ENCODE assay signal across 10 cellular contexts in genomic region chr2:46803911-46804670, GRCh38.
A peak's percentile ranks its signal among the peaks of the same experiment; 100 is the strongest.
DNase-seq lines count a peak whose midpoint lies in the region; ATAC-seq, FAIRE-seq and TF ChIP-seq lines count a peak whose summit lies in the region.
"Had no signal": no experiment of that assay in that cellular context is flagged by ENCODE, and none has a peak within 500 bp of the region (broad histone marks: within the 10 kb centered on the region; RNA-seq: fewer than 3 reads in every experiment).

No MANE protein-coding gene starts in this region.

- H3K36me3 Mint-ChIP-seq in activated CD8-positive, alpha-beta T cell treated with anti-CD3 and anti-CD28 coated beads, Interleukin-2, amount 10 ng/mL, durations not matched to agents 7 days and 5 days (ENCODE audit: low read depth): no peaks in the 10 kb centered on the region
- H3K36me3 Mint-ChIP-seq in activated CD8-positive, alpha-beta T cell treated with anti-CD3 and anti-CD28 coated beads for 36 hours (ENCODE audit: low read depth): no peaks in the 10 kb centered on the region
- H3K36me3 Mint-ChIP-seq in astrocyte (ENCODE audit: low read depth, unreplicated experiment): peaks cover 3% of the 10 kb centered on the region

- H3K27me3 Mint-ChIP-seq in activated CD8-positive, alpha-beta T cell treated with anti-CD3 and anti-CD28 coated beads, Interleukin-2, amount 10 ng/mL, durations not matched to agents 7 days and 5 days (ENCODE audit: low read depth): peaks cover 10% of the 10 kb centered on the region
- peaks cover 2% of the 10 kb centered on the region for H3K27me3 Mint-ChIP-seq in activated CD8-positive, alpha-beta T cell treated with anti-CD3 and anti-CD28 coated beads for 36 hours
- peaks cover 21% of the 10 kb centered on the region for H3K27me3 Mint-ChIP-seq in astrocyte (ENCODE audit: low read depth, unreplicated experiment)

- H3K36me3 ChIP-seq in astrocyte (ENCODE audit: insufficient read depth, low read length): no peaks in the 10 kb centered on the region
- no peaks in the 10 kb centered on the region for H3K36me3 ChIP-seq in keratinocyte (ENCODE audit: control insufficient read depth in 2 of 2, extremely low read depth in 1 of 2, insufficient read depth in 2 of 2, low read length in 2 of 2)
- H3K36me3 ChIP-seq in thoracic aorta: no peaks in the 10 kb centered on the region

- H3K4me1 ChIP-seq in astrocyte (ENCODE audit: insufficient read depth, low read length) (peaks cover 48% of the 10 kb centered on the region), keratinocyte (ENCODE audit: control insufficient read depth, extremely low read depth, insufficient read depth, low read length) (peaks cover 40% of the 10 kb centered on the region), thoracic aorta (ENCODE audit: control insufficient read depth in 1 of 2, low read depth in 2 of 2) (peaks cover 7 to 52% of the 10 kb centered on the region in 2 donors)

- peak; percentile 13 for DNase-seq in activated CD8-positive, alpha-beta T cell treated with anti-CD3 and anti-CD28 coated beads, Interleukin-2, amount 10 ng/mL, durations not matched to agents 7 days and 5 days
- no peak for DNase-seq in activated CD8-positive, alpha-beta T cell treated with anti-CD3 and anti-CD28 coated beads for 36 hours
- DNase-seq in astrocyte (ENCODE audit: low read depth) (peak; percentile 99), keratinocyte (ENCODE audit: low read depth, low spot score) (no peak), thoracic aorta (ENCODE audit: low spot score) (no peak), NCI-H345 (lab: John Stamatoyannopoulos, UW) (no peak), NCI-H526 treated with DMSO at 0.1 percent for 48 hours (lab: John Stamatoyannopoulos, UW) (no peak)
- DNase-seq: activated CD4-positive, alpha-beta T cell treated with anti-CD3 and anti-CD28 coated beads, Interleukin-2, amount 10 ng/mL, durations not matched to agents 7 days and 5 days had no signal

- intact Hi-C loops in activated CD8-positive, alpha-beta T cell treated with anti-CD3 and anti-CD28 coated beads for 36 hours (cut with micrococcal nuclease): no loop called here

- dilution Hi-C loops in keratinocyte (cut with MboI; ENCODE audit: extremely low pct_ligation_motif_present, low sequenced_read_pairs): no loop called here

- H4K20me1 ChIP-seq in astrocyte (ENCODE audit: insufficient read depth, low read length) (no peaks in the 10 kb centered on the region), keratinocyte (ENCODE audit: control insufficient read depth, extremely low read depth, insufficient read depth, low read length) (no peaks in the 10 kb centered on the region)

- H3K9me3 ChIP-seq in astrocyte (ENCODE audit: insufficient read depth, low read depth, low read length): no peaks in the 10 kb centered on the region
- H3K9me3 ChIP-seq in keratinocyte (ENCODE audit: control insufficient read depth, low read depth, low read length): no peaks in the 10 kb centered on the region
- H3K9me3 ChIP-seq in thoracic aorta: no peaks in the 10 kb centered on the region

- H3K27me3 ChIP-seq in astrocyte (ENCODE audit: insufficient read depth, low read length): no peaks in the 10 kb centered on the region
- H3K27me3 ChIP-seq in keratinocyte (ENCODE audit: control insufficient read depth, extremely low read depth, insufficient read depth, low read length): no peaks in the 10 kb centered on the region
- H3K27me3 ChIP-seq in thoracic aorta (replicated peaks; ENCODE audit: insufficient read depth): no peaks in the 10 kb centered on the region

- H3K27ac Mint-ChIP-seq in activated CD8-positive, alpha-beta T cell treated with anti-CD3 and anti-CD28 coated beads, Interleukin-2, amount 10 ng/mL, durations not matched to agents 7 days and 5 days: no peak overlapping the region
- H3K27ac Mint-ChIP-seq in activated CD8-positive, alpha-beta T cell treated with anti-CD3 and anti-CD28 coated beads for 36 hours: no peak overlapping the region
- H3K27ac Mint-ChIP-seq in astrocyte (ENCODE audit: unreplicated experiment): peak overlapping the region; percentile 7
- H3K27ac Mint-ChIP-seq: activated CD4-positive, alpha-beta T cell treated with anti-CD3 and anti-CD28 coated beads, Interleukin-2, amount 10 ng/mL, durations not matched to agents 7 days and 5 days had no signal

- no peak for ATAC-seq in activated CD8-positive, alpha-beta T cell treated with anti-CD3 and anti-CD28 coated beads, Interleukin-2, amount 10 ng/mL, durations not matched to agents 7 days and 5 days
- ATAC-seq in activated CD8-positive, alpha-beta T cell treated with anti-CD3 and anti-CD28 coated beads for 36 hours: no peak
- ATAC-seq in thoracic aorta (ENCODE audit: insufficient number of reproducible peaks, low FRiP score, low read depth) (peak; percentile 28), GM19328 (IDR thresholded peaks at IDR 0.05; ENCODE audit: unreplicated experiment) (no peak)

- peak overlapping the region; percentile 31 for H2AFZ ChIP-seq in astrocyte (ENCODE audit: low read depth, low read length)
- peak overlapping the region; percentile 65 for H2AFZ ChIP-seq in keratinocyte (ENCODE audit: control insufficient read depth, low read length)

- H3K79me2 ChIP-seq in astrocyte (ENCODE audit: insufficient read depth, low read length) (no peaks in the 10 kb centered on the region), keratinocyte (ENCODE audit: control insufficient read depth, insufficient read depth, low read length) (no peaks in the 10 kb centered on the region)

- FAIRE-seq in astrocyte (lab: Jason Lieb, UNC): peak; percentile 78
- peak; percentile 79 for FAIRE-seq in keratinocyte (lab: Jason Lieb, UNC)

- no peak for TF ChIP-seq CTCF in activated CD8-positive, alpha-beta T cell treated with anti-CD3 and anti-CD28 coated beads for 36 hours (IDR thresholded peaks at IDR 0.05)
- no peak for TF ChIP-seq CTCF in astrocyte (IDR thresholded peaks at IDR 0.05; ENCODE audit: insufficient read depth, low read depth, low read length)
- no peak for TF ChIP-seq CTCF in keratinocyte (optimal IDR thresholded peaks at IDR 0.05 in 1 of 3, IDR thresholded peaks at IDR 0.05 in 1 of 3, conservative IDR thresholded peaks at IDR 0.05 in 1 of 3; ENCODE audit: extremely low read depth in 1 of 3, insufficient read depth in 2 of 3, low read length in 3 of 3)
- no peak for TF ChIP-seq CTCF in thoracic aorta (IDR thresholded peaks at IDR 0.05)

- H3K4me2 ChIP-seq in astrocyte (ENCODE audit: low read length) (peak overlapping the region; percentile 49), keratinocyte (ENCODE audit: control insufficient read depth, extremely low read depth, insufficient read depth, low read depth, low read length) (peak overlapping the region; percentile 71)

- H3K9ac ChIP-seq in astrocyte (ENCODE audit: low read length): peak overlapping the region; percentile 79
- H3K9ac ChIP-seq in keratinocyte (ENCODE audit: control insufficient read depth, extremely low read depth, insufficient read depth, low read length): peak overlapping the region; percentile 63

- H3K4me1 Mint-ChIP-seq in activated CD8-positive, alpha-beta T cell treated with anti-CD3 and anti-CD28 coated beads, Interleukin-2, amount 10 ng/mL, durations not matched to agents 7 days and 5 days (ENCODE audit: low read depth): no peaks in the 10 kb centered on the region
- no peaks in the 10 kb centered on the region for H3K4me1 Mint-ChIP-seq in activated CD8-positive, alpha-beta T cell treated with anti-CD3 and anti-CD28 coated beads for 36 hours (ENCODE audit: low read depth)
- peaks cover 12% of the 10 kb centered on the region for H3K4me1 Mint-ChIP-seq in astrocyte (ENCODE audit: low read depth, unreplicated experiment)
- H3K4me1 Mint-ChIP-seq: activated CD4-positive, alpha-beta T cell treated with anti-CD3 and anti-CD28 coated beads, Interleukin-2, amount 10 ng/mL, durations not matched to agents 7 days and 5 days had no signal

- H3K4me3 Mint-ChIP-seq in activated CD8-positive, alpha-beta T cell treated with anti-CD3 and anti-CD28 coated beads, Interleukin-2, amount 10 ng/mL, durations not matched to agents 7 days and 5 days: no peak overlapping the region
- no peak overlapping the region for H3K4me3 Mint-ChIP-seq in activated CD8-positive, alpha-beta T cell treated with anti-CD3 and anti-CD28 coated beads for 36 hours
- no peak overlapping the region for H3K4me3 Mint-ChIP-seq in astrocyte (ENCODE audit: unreplicated experiment)
- H3K4me3 Mint-ChIP-seq: activated CD4-positive, alpha-beta T cell treated with anti-CD3 and anti-CD28 coated beads, Interleukin-2, amount 10 ng/mL, durations not matched to agents 7 days and 5 days had no signal

- H3K9me3 Mint-ChIP-seq in activated CD8-positive, alpha-beta T cell treated with anti-CD3 and anti-CD28 coated beads, Interleukin-2, amount 10 ng/mL, durations not matched to agents 7 days and 5 days (ENCODE audit: insufficient read depth): no peaks in the 10 kb centered on the region
- H3K9me3 Mint-ChIP-seq in activated CD8-positive, alpha-beta T cell treated with anti-CD3 and anti-CD28 coated beads for 36 hours: no peaks in the 10 kb centered on the region
- H3K9me3 Mint-ChIP-seq in astrocyte (ENCODE audit: unreplicated experiment): peaks cover 4% of the 10 kb centered on the region
- H3K9me3 Mint-ChIP-seq: activated CD4-positive, alpha-beta T cell treated with anti-CD3 and anti-CD28 coated beads, Interleukin-2, amount 10 ng/mL, durations not matched to agents 7 days and 5 days had no signal

- peak overlapping the region; percentile 99 for H3K27ac ChIP-seq in astrocyte (ENCODE audit: low read depth, low read length)
- peak overlapping the region; percentile 76 for H3K27ac ChIP-seq in keratinocyte (ENCODE audit: control insufficient read depth, insufficient read depth, low read length)
- H3K27ac ChIP-seq in thoracic aorta: peak overlapping the region; percentile 45 to 64
- H3K27ac ChIP-seq: 22Rv1 had no signal

- H3K4me3 ChIP-seq in astrocyte (ENCODE audit: insufficient read depth, low read depth, low read length) (no peak overlapping the region), keratinocyte (ENCODE audit: control insufficient read depth in 2 of 3, extremely low read depth in 1 of 3, insufficient read depth in 2 of 3, low read depth in 1 of 3, low read length in 3 of 3) (no peak overlapping the region), thoracic aorta (no peak overlapping the region)

- CTCF ChIA-PET in activated CD8-positive, alpha-beta T cell treated with anti-CD3 and anti-CD28 coated beads, Interleukin-2, amount 10 ng/mL, durations not matched to agents 7 days and 5 days (lab: Charles Lee): no interaction called here
- CTCF ChIA-PET in activated CD8-positive, alpha-beta T cell treated with anti-CD3 and anti-CD28 coated beads for 36 hours (lab: Charles Lee): interaction anchor here (1.0 kb wide), 1 partner anchor 10 kb away, joined by 3 read pairs; no protein-coding TSS in a partner anchor

- POLR2A ChIA-PET in activated CD8-positive, alpha-beta T cell treated with anti-CD3 and anti-CD28 coated beads, Interleukin-2, amount 10 ng/mL, durations not matched to agents 7 days and 5 days (lab: Charles Lee): no interaction called here
- POLR2A ChIA-PET in activated CD8-positive, alpha-beta T cell treated with anti-CD3 and anti-CD28 coated beads for 36 hours (lab: Charles Lee): no interaction called here

- no peaks in the 10 kb centered on the region for H3K9me1 ChIP-seq in keratinocyte (ENCODE audit: control insufficient read depth, extremely low read depth, insufficient read depth, low read length)

Comparison
In these comparisons a context has a peak if more than half of its experiments do, and no peak if none do; other contexts are left out.
1. DNase-seq: peak in activated CD8-positive, alpha-beta T cell treated with anti-CD3 and anti-CD28 coated beads, Interleukin-2, amount 10 ng/mL, durations not matched to agents 7 days and 5 days (single experiment) and astrocyte (single experiment); none in activated CD8-positive, alpha-beta T cell treated with anti-CD3 and anti-CD28 coated beads for 36 hours (single experiment), keratinocyte (single experiment), thoracic aorta (single experiment), NCI-H345 (single experiment) and NCI-H526 treated with DMSO at 0.1 percent for 48 hours (single experiment).
2. Peak in every context shown above with its lines, with median percentiles within 50 percentile points of each other: H3K27ac ChIP-seq.